In genomic region chr16:58843675-58844074, GRCh38 we compare ENCODE assay signal across 1 cellular context.
TF ChIP-seq lines count a peak whose summit lies in the region.

No MANE protein-coding gene starts in this region.

TF ChIP-seq in H1, 55 proteins besides CTCF, POLR2A, EP300 and RAD21 (continued from another document):
- TF ChIP-seq, protein P1, sequence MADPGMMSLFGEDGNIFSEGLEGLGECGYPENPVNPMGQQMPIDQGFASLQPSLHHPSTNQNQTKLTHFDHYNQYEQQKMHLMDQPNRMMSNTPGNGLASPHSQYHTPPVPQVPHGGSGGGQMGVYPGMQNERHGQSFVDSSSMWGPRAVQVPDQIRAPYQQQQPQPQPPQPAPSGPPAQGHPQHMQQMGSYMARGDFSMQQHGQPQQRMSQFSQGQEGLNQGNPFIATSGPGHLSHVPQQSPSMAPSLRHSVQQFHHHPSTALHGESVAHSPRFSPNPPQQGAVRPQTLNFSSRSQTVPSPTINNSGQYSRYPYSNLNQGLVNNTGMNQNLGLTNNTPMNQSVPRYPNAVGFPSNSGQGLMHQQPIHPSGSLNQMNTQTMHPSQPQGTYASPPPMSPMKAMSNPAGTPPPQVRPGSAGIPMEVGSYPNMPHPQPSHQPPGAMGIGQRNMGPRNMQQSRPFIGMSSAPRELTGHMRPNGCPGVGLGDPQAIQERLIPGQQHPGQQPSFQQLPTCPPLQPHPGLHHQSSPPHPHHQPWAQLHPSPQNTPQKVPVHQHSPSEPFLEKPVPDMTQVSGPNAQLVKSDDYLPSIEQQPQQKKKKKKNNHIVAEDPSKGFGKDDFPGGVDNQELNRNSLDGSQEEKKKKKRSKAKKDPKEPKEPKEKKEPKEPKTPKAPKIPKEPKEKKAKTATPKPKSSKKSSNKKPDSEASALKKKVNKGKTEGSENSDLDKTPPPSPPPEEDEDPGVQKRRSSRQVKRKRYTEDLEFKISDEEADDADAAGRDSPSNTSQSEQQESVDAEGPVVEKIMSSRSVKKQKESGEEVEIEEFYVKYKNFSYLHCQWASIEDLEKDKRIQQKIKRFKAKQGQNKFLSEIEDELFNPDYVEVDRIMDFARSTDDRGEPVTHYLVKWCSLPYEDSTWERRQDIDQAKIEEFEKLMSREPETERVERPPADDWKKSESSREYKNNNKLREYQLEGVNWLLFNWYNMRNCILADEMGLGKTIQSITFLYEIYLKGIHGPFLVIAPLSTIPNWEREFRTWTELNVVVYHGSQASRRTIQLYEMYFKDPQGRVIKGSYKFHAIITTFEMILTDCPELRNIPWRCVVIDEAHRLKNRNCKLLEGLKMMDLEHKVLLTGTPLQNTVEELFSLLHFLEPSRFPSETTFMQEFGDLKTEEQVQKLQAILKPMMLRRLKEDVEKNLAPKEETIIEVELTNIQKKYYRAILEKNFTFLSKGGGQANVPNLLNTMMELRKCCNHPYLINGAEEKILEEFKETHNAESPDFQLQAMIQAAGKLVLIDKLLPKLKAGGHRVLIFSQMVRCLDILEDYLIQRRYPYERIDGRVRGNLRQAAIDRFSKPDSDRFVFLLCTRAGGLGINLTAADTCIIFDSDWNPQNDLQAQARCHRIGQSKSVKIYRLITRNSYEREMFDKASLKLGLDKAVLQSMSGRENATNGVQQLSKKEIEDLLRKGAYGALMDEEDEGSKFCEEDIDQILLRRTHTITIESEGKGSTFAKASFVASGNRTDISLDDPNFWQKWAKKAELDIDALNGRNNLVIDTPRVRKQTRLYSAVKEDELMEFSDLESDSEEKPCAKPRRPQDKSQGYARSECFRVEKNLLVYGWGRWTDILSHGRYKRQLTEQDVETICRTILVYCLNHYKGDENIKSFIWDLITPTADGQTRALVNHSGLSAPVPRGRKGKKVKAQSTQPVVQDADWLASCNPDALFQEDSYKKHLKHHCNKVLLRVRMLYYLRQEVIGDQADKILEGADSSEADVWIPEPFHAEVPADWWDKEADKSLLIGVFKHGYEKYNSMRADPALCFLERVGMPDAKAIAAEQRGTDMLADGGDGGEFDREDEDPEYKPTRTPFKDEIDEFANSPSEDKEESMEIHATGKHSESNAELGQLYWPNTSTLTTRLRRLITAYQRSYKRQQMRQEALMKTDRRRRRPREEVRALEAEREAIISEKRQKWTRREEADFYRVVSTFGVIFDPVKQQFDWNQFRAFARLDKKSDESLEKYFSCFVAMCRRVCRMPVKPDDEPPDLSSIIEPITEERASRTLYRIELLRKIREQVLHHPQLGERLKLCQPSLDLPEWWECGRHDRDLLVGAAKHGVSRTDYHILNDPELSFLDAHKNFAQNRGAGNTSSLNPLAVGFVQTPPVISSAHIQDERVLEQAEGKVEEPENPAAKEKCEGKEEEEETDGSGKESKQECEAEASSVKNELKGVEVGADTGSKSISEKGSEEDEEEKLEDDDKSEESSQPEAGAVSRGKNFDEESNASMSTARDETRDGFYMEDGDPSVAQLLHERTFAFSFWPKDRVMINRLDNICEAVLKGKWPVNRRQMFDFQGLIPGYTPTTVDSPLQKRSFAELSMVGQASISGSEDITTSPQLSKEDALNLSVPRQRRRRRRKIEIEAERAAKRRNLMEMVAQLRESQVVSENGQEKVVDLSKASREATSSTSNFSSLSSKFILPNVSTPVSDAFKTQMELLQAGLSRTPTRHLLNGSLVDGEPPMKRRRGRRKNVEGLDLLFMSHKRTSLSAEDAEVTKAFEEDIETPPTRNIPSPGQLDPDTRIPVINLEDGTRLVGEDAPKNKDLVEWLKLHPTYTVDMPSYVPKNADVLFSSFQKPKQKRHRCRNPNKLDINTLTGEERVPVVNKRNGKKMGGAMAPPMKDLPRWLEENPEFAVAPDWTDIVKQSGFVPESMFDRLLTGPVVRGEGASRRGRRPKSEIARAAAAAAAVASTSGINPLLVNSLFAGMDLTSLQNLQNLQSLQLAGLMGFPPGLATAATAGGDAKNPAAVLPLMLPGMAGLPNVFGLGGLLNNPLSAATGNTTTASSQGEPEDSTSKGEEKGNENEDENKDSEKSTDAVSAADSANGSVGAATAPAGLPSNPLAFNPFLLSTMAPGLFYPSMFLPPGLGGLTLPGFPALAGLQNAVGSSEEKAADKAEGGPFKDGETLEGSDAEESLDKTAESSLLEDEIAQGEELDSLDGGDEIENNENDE (IDR thresholded peaks at IDR 0.05; ENCODE audit: insufficient replicate concordance, low read length), result no peak
- TF ChIP-seq TCF12 (IDR thresholded peaks at IDR 0.05; ENCODE audit: low read depth, low read length), result no peak
- no peak for TF ChIP-seq CREB1 (IDR thresholded peaks at IDR 0.05)
- TF ChIP-seq, protein P2, sequence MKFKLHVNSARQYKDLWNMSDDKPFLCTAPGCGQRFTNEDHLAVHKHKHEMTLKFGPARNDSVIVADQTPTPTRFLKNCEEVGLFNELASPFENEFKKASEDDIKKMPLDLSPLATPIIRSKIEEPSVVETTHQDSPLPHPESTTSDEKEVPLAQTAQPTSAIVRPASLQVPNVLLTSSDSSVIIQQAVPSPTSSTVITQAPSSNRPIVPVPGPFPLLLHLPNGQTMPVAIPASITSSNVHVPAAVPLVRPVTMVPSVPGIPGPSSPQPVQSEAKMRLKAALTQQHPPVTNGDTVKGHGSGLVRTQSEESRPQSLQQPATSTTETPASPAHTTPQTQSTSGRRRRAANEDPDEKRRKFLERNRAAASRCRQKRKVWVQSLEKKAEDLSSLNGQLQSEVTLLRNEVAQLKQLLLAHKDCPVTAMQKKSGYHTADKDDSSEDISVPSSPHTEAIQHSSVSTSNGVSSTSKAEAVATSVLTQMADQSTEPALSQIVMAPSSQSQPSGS (IDR thresholded peaks at IDR 0.05; ENCODE audit: low read length), result no peak
- TF ChIP-seq KDM4A (IDR thresholded peaks at IDR 0.05; ENCODE audit: low read depth, low read length, severe bottlenecking), result no peak
- TF ChIP-seq SIX5 (IDR thresholded peaks at IDR 0.05; ENCODE audit: low read depth, low read length), result no peak
- no peak for TF ChIP-seq SIN3A (conservative IDR thresholded peaks at IDR 0.05 in 1 of 2, IDR thresholded peaks at IDR 0.05 in 1 of 2; ENCODE audit: low read depth in 1 of 2, low read length in 2 of 2)
- no peak for TF ChIP-seq SP4 (IDR thresholded peaks at IDR 0.05; ENCODE audit: low read length)
- no peak for TF ChIP-seq CHD2 (IDR thresholded peaks at IDR 0.05; ENCODE audit: low read length)
- TF ChIP-seq RXRA (IDR thresholded peaks at IDR 0.05; ENCODE audit: insufficient read depth, low read depth, low read length), result no peak
- TF ChIP-seq CBX5 (IDR thresholded peaks at IDR 0.05; ENCODE audit: low read depth, low read length), result no peak
